In genomic region chr1:235503333-235504121, GRCh38 we compare ENCODE assay signal across 8 cellular contexts. TPM values are rescaled to one million over a fixed set of nuclear protein-coding genes. Genes with fewer than 3 reads are reported as not detected.
DNase-seq lines count a peak whose midpoint lies in the region; ATAC-seq and TF ChIP-seq lines count a peak whose summit lies in the region.

No MANE protein-coding gene starts in this region.

- H3K36me3 ChIP-seq in HUES6 (ENCODE audit: control insufficient read depth, insufficient read depth, low read length) (no peaks in the 10 kb centered on the region), SJCRH30 (no peaks in the 10 kb centered on the region), kidney epithelial cell (ENCODE audit: control insufficient read depth, insufficient read depth, low read length) (no peaks in the 10 kb centered on the region)

- H3K9ac ChIP-seq in HUES6 (ENCODE audit: low read length) = peak overlapping the region; percentile 65

- H3K27me3 ChIP-seq in HUES6 (ENCODE audit: control insufficient read depth, insufficient read depth, low read length) (no peaks in the 10 kb centered on the region), SJCRH30 (no peaks in the 10 kb centered on the region), kidney epithelial cell (ENCODE audit: control insufficient read depth, insufficient read depth, low read length) (no peaks in the 10 kb centered on the region)

- no peak overlapping the region; the same call in 1 of the 2 replicates for H3K27ac ChIP-seq in HUES6 (ENCODE audit: low read depth, low read length)
- peak overlapping the region; percentile 96 for H3K27ac ChIP-seq in SJCRH30

- no peaks in the 10 kb centered on the region for H3K9me3 ChIP-seq in HUES6 (ENCODE audit: control insufficient read depth, insufficient read depth, low read depth, low read length)
- H3K9me3 ChIP-seq in SJCRH30 (replicated peaks) = no peaks in the 10 kb centered on the region

- H3K4me3 ChIP-seq in HUES6 (ENCODE audit: low read depth, low read length) (peak overlapping the region; percentile 70), SJCRH30 (peak overlapping the region; percentile 82), kidney epithelial cell (ENCODE audit: low read depth, low read length) (peak overlapping the region; percentile 91)

- H3K4me1 ChIP-seq in HUES6 (ENCODE audit: control insufficient read depth, insufficient read depth, low read length) (peaks cover 17% of the 10 kb centered on the region), SJCRH30 (peaks cover 4% of the 10 kb centered on the region; the same call in 1 of the 2 replicates)

- peak; percentile 66 for DNase-seq in DMS79 treated with DMSO at 0.1 percent for 48 hours (lab: John Stamatoyannopoulos, UW)
- DNase-seq in SJCRH30 = peak; percentile 61 to 74
- peak; percentile 62 for DNase-seq in cerebellar cortex (ENCODE audit: low spot score)
- DNase-seq in kidney epithelial cell (ENCODE audit: low read depth) = no peak
- DNase-seq in smooth muscle cell of the brain vasculature (ENCODE audit: low read depth, low spot score) = peak; percentile 23
- DNase-seq in germinal center (ENCODE audit: low spot score) = no peak

- TF ChIP-seq CTCF in kidney epithelial cell (IDR thresholded peaks at IDR 0.05; ENCODE audit: insufficient read depth, low read length, poor library complexity, severe bottlenecking) = no peak

- peak; percentile 3 for ATAC-seq in GM21360 (IDR thresholded peaks at IDR 0.05; ENCODE audit: unreplicated experiment)

RNA-seq across cellular contexts. Expression of gene B3GALNT2, which starts 0.7 kb away (rescaled TPM):
- 44.4 and 50.1 TPM in 2 replicates for total RNA-seq in SJCRH30 (2014; rRNA removed; shearing (Covaris generic))
- total RNA-seq in kidney epithelial cell = 34.0 and 39.8 TPM in 2 replicates

Comparison
In these comparisons a context has a peak if more than half of its experiments do, and no peak if none do; other contexts are left out.
1. DNase-seq: peak in DMS79 treated with DMSO at 0.1 percent for 48 hours (single experiment), SJCRH30 (2 of 2), cerebellar cortex (single experiment) and smooth muscle cell of the brain vasculature (single experiment); none in kidney epithelial cell (single experiment) and germinal center (single experiment).
2. Peak in every context shown above with its lines, with median percentiles within 50 percentile points of each other: H3K4me3 ChIP-seq.